ENCODE assay signal across 8 cellular contexts in the genomic region with DNA sequence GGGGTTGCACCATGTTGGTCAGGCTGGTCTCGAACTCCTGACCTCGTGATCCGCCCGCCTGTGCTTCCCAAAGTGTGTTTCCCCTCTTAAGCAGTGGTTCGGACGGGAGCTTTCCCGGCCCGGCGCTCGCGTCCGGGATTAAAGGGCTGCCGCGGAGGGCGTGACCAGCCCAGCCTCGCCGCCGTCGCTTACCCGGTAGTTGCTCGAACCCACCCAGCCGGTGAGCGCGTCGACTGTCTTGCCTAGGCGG. TPM values are rescaled to one million over a fixed set of nuclear protein-coding genes. Genes with fewer than 3 reads are reported as not detected.
DNase-seq lines count a peak whose midpoint lies in the region; ATAC-seq, FAIRE-seq and TF ChIP-seq lines count a peak whose summit lies in the region.

No MANE protein-coding gene starts in this region.

- in situ Hi-C loops in GM12878 (cut with MboI) = no loop called here

- no peak for FAIRE-seq in GM12878 (lab: Jason Lieb, UNC)

- ATAC-seq in HG02571 (IDR thresholded peaks at IDR 0.05; ENCODE audit: unreplicated experiment) = peak; percentile 60
- peak; percentile 81 for ATAC-seq in GM12878

- no peaks in the 10 kb centered on the region for H3K4me1 ChIP-seq in GM12878 (ENCODE audit: control insufficient read depth, insufficient read depth, low read length)

- TF ChIP-seq CTCF in GM12878 (IDR thresholded peaks at IDR 0.05 in 2 of 3, conservative IDR thresholded peaks at IDR 0.05 in 1 of 3; ENCODE audit: control insufficient read depth in 2 of 3, extremely low read depth in 1 of 3, insufficient read depth in 1 of 3, low read depth in 3 of 3, low read length in 3 of 3) = no peak

- RAD21 ChIA-PET in GM12878 (lab: Charles Lee; ENCODE audit: unreplicated experiment) = interaction anchor here (0.5 to 2.6 kb wide), 4 partner anchors 81 to 344 kb away, joined by 3 to 7 read pairs (median 4); a partner anchor contains a TSS

- peak overlapping the region; percentile 82 for H3K9ac ChIP-seq in GM12878 (ENCODE audit: control insufficient read depth, insufficient read depth, low read length)

- no peaks in the 10 kb centered on the region for H3K27me3 ChIP-seq in GM12878 (replicated peaks in 1 of 2; ENCODE audit: control insufficient read depth in 2 of 2, insufficient read depth in 2 of 2, low read length in 1 of 2)

- H3K36me3 ChIP-seq in GM12878 (ENCODE audit: control insufficient read depth in 2 of 2, insufficient read depth in 2 of 2, low read length in 1 of 2) = no peaks in the 10 kb centered on the region

- H3K79me2 ChIP-seq in GM12878 (ENCODE audit: control insufficient read depth, insufficient read depth, low read length) = peaks cover 28% of the 10 kb centered on the region

- intact Hi-C loops in GM12878 (cut with micrococcal nuclease; ENCODE audit: unreplicated experiment) = loop anchor here (5.0 kb wide), 2 partner anchors 80 to 280 kb away; no protein-coding TSS in a partner anchor

- no TSS peak for BruUV-seq in GM12878 (replicated peaks; lab: Mats Ljungman, UMichigan)

- no peak for TF ChIP-seq POLR2A in GM12878 (IDR thresholded peaks at IDR 0.05; ENCODE audit: low read depth, low read length)

- SMC1A ChIA-PET in GM12878 (lab: Charles Lee; ENCODE audit: uncharacterized antibody, unreplicated experiment) = interaction anchor here (1.5 to 2.6 kb wide), 2 partner anchors 104 to 586 kb away, joined by 3 to 10 read pairs; no protein-coding TSS in a partner anchor

- peak overlapping the region; percentile 77 for H3K4me3 ChIP-seq in GM12878

- CTCF ChIA-PET in GM12878 (lab: Yijun Ruan, JAX) = interaction anchor here (0.7 to 1.8 kb wide), 3 partner anchors 73 to 586 kb away, joined by 3 to 5 read pairs (median 4); no protein-coding TSS in a partner anchor

- POLR2A ChIA-PET in GM12878 (lab: Charles Lee) = no interaction called here

- DNase-seq in NCI-H1092 treated with DMSO at 0.1 percent for 48 hours (lab: John Stamatoyannopoulos, UW) (peak; percentile 56), NCI-H1092 (lab: John Stamatoyannopoulos, UW) (no peak), NCI-H82 treated with DMSO at 0.1 percent for 48 hours (lab: John Stamatoyannopoulos, UW; ENCODE audit: unreplicated experiment) (peak; percentile 13), GM12878 (ENCODE audit: low read depth, low spot score) (no peak), iPS-NIHi11 (ENCODE audit: low spot score) (peak; percentile 74), T-helper 9 cell (no peak)
- peak in 3 of 4 experiments; percentile 17 to 42 (median 21) for DNase-seq in stimulated activated CD4-positive, alpha-beta T cell treated with anti-CD3 and anti-CD28 coated beads, Interleukin-1b, Interleukin-23, amount 100 ng/mL, for 24 hours (ENCODE audit: low read depth in 4 of 4, low spot score in 1 of 4)

- no peaks in the 10 kb centered on the region; the same call in 2 of the 3 replicates for H3K9me3 ChIP-seq in GM12878 (replicated peaks; ENCODE audit: control insufficient read depth, insufficient read depth, low read length)

- 1% methylated on average over 26 of the region's 26 CpGs for WGBS in GM12878 (ENCODE audit: insufficient coverage, insufficient replicate concordance, low lambda C conversion rate, missing lambda C conversion rate)

- peak overlapping the region; percentile 97 for H3K4me2 ChIP-seq in GM12878 (ENCODE audit: control insufficient read depth, insufficient read depth)

- peak overlapping the region; percentile 82 for H3K27ac ChIP-seq in GM12878 (ENCODE audit: control insufficient read depth, insufficient read depth)

- H2AFZ ChIP-seq in GM12878 (ENCODE audit: control insufficient read depth, low read depth, low read length) = peak overlapping the region; percentile 99

- no peak for TF ChIP-seq RAD21 in GM12878 (IDR thresholded peaks at IDR 0.05; ENCODE audit: insufficient read depth, low read depth, low read length)

- TF ChIP-seq EP300 in GM12878 (IDR thresholded peaks at IDR 0.05; ENCODE audit: borderline replicate concordance in 1 of 2, control insufficient read depth in 1 of 2, low read depth in 2 of 2, low read length in 2 of 2) = no peak

- H4K20me1 ChIP-seq in GM12878 (ENCODE audit: control insufficient read depth, insufficient read depth) = no peaks in the 10 kb centered on the region

TF ChIP-seq in GM12878, 131 proteins besides CTCF, POLR2A, EP300 and RAD21:
- TF ChIP-seq EGR1 (IDR thresholded peaks at IDR 0.05; ENCODE audit: borderline replicate concordance in 1 of 2, low read depth in 2 of 2, low read length in 2 of 2) (no peak), ZNF622 (IDR thresholded peaks at IDR 0.05) (no peak), HDGF (IDR thresholded peaks at IDR 0.05) (0 out of 2 replicates have a peak, but pooled peaks have one; percentile 27)
TF ChIP-seq in GM12878: peak in this region for 1.

RNA-seq across cellular contexts. Expression of a gene that starts 0.5 kb away (rescaled TPM):
- 192 and 229 TPM in 2 replicates for total RNA-seq in GM12878 (2013; cell fraction: nucleolus; rRNA removed)
- 31.8 and 35.0 TPM in 2 replicates for total RNA-seq in GM12878 (2014; rRNA removed)
- 27.7 and 28.4 TPM in 2 replicates for total RNA-seq in GM12878 (2014; rRNA removed; fragmentation: Illumina TruSeq; extraction: Trizol)
- total RNA-seq in GM12878 (2021) = 31.7 and 37.6 TPM in 2 replicates
- polyA plus RNA-seq in GM12878 (2011; ENCODE audit: low read depth) = 8.2 TPM
- 38.3 and 41.6 TPM in 2 replicates for polyA plus RNA-seq in GM12878 (2011; rRNA removed)
- 15.1 and 15.5 TPM in 2 replicates for polyA plus RNA-seq in GM12878 (2011; cell fraction: cytosol; rRNA removed)
- polyA plus RNA-seq in GM12878 (2011; cell fraction: nucleus; rRNA removed) = 32.9 and 38.6 TPM in 2 replicates
- 10.0 and 12.1 TPM in 2 replicates for polyA plus RNA-seq in GM12878 (2012)
- 25.9 and 26.6 TPM in 2 replicates for polyA plus RNA-seq in GM12878 (2014; fragmentation: Illumina TruSeq; extraction: Trizol)
- 1 to 10 TPM; 4.0 to 5.3 TPM for polyA plus RNA-seq in GM12878 (2014; fragmentation: Nextera tagmentation; extraction: Ambion mirVana)
- polyA plus RNA-seq in GM12878 (2014; rRNA removed) = 16.0 and 18.9 TPM in 2 replicates
- polyA plus RNA-seq in GM12878 (2016; fragmentation: Nextera tagmentation; extraction: Ambion mirVana) = 10 to 100 TPM; 24.0 to 29.4 TPM
- polyA minus RNA-seq in GM12878 (2011; rRNA and poly(A)+ RNA removed) = 69.6 and 72.9 TPM in 2 replicates
- 17.4 and 21.9 TPM in 2 replicates for polyA minus RNA-seq in GM12878 (2011; cell fraction: cytosol; rRNA and poly(A)+ RNA removed)
- 67.5 and 130 TPM in 2 replicates for polyA minus RNA-seq in GM12878 (2011; cell fraction: nucleus; rRNA and poly(A)+ RNA removed)

Comparison
In these comparisons a context has a peak if more than half of its experiments do, and no peak if none do; other contexts are left out.
1. DNase-seq: peak in NCI-H1092 treated with DMSO at 0.1 percent for 48 hours (single experiment), NCI-H82 treated with DMSO at 0.1 percent for 48 hours (single experiment), iPS-NIHi11 (single experiment) and stimulated activated CD4-positive, alpha-beta T cell treated with anti-CD3 and anti-CD28 coated beads, Interleukin-1b, Interleukin-23, amount 100 ng/mL, for 24 hours (3 of 4); none in NCI-H1092 (single experiment), GM12878 (single experiment) and T-helper 9 cell (single experiment).